In genomic region chr19:52889931-52890330, GRCh38 we compare ENCODE assay signal across 1 cellular context.
TF ChIP-seq lines count a peak whose summit lies in the region.

No MANE protein-coding gene starts in this region.

TF ChIP-seq in WTC11, 78 proteins besides CTCF, POLR2A, EP300 and RAD21 (continued from another document):
- no peak for TF ChIP-seq ZNF138 (CRISPR knock-in tag; conservative IDR thresholded peaks at IDR 0.05)
- TF ChIP-seq ATF3 (CRISPR knock-in tag; conservative IDR thresholded peaks at IDR 0.05), result no peak
- TF ChIP-seq AR (CRISPR knock-in tag; IDR thresholded peaks at IDR 0.05), result no peak
- TF ChIP-seq IRF2 (CRISPR knock-in tag; IDR thresholded peaks at IDR 0.05; ENCODE audit: borderline replicate concordance, low read depth), result no peak
- TF ChIP-seq ZSCAN18 (CRISPR knock-in tag; IDR thresholded peaks at IDR 0.05), result no peak
- TF ChIP-seq EMX1 (CRISPR knock-in tag; IDR thresholded peaks at IDR 0.05), result no peak
- no peak for TF ChIP-seq PREB (CRISPR knock-in tag; IDR thresholded peaks at IDR 0.05; ENCODE audit: borderline replicate concordance)
